In the genomic region with DNA sequence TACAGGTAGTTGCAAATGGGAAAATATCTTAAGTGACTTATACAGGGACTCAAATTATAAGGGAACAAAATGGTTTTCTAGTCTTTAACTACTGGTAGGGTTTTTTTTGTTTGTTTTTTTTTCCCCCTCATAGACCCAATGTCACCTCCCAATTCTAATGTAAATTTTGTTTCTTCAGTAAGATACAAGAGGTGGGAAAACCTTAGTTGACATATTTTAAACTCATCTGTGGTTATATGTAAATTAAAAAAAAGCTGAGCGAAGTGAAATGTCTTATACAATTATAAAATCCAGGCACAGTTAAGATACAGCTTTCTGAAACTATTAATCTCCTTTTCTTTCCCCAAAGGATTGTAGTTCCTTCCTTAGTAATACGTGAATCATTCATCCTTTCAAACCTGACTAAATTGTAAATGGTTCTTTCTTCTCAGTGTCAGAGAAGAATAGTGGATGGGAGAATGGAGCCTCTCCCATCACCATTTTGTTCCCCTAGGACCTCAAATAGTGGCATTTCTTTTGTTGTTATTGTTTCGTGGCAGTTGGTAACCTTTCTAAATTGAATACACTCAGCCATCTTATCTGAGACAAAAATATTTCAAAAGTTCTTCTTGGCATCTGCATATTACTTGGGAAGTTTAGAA, we compare ENCODE assay signal across 20 cellular contexts. TPM values are rescaled to one million over a fixed set of nuclear protein-coding genes. Genes with fewer than 3 reads are reported as not detected.
A peak's percentile ranks its signal among the peaks of the same experiment; 100 is the strongest.
DNase-seq lines count a peak whose midpoint lies in the region; ATAC-seq and TF ChIP-seq lines count a peak whose summit lies in the region.
"Had no signal": no experiment of that assay in that cellular context is flagged by ENCODE, and none has a peak within 500 bp of the region (broad histone marks: within the 10 kb centered on the region; RNA-seq: fewer than 3 reads in every experiment).

No MANE protein-coding gene starts in this region.

- H3K9ac ChIP-seq in H9 (ENCODE audit: extremely low read depth, insufficient read length, low read length): no peak overlapping the region
- H3K9ac ChIP-seq: SK-N-SH had no signal

- no peaks in the 10 kb centered on the region for H3K79me2 ChIP-seq in H9 (ENCODE audit: insufficient read depth, low read length)
- peaks cover 47% of the 10 kb centered on the region for H3K79me2 ChIP-seq in osteoblast (ENCODE audit: insufficient read depth, low read length)

- H3K36me3 Mint-ChIP-seq in H9 (ENCODE audit: insufficient read depth in 1 of 3, low read depth in 3 of 3): peaks cover 14 to 44% (median 33%) of the 10 kb centered on the region in 3 experiments

- H4K8ac ChIP-seq in H9 (replicated peaks; ENCODE audit: insufficient read length, low read depth, low read length): no peak overlapping the region

- H2BK12ac ChIP-seq in H9 (ENCODE audit: insufficient read length, low read depth, low read length): no peak overlapping the region

- no peak overlapping the region for H3K4me3 Mint-ChIP-seq in H9
- H3K4me3 Mint-ChIP-seq: CD4-positive, CD25-positive, alpha-beta regulatory T cell had no signal

- no peak for TF ChIP-seq CTCF in H9 (conservative IDR thresholded peaks at IDR 0.05)
- TF ChIP-seq CTCF in osteoblast (IDR thresholded peaks at IDR 0.05; ENCODE audit: extremely low read depth, low read depth, low read length): no peak
- no peak for TF ChIP-seq CTCF in gastrocnemius medialis (IDR thresholded peaks at IDR 0.05 in 4 of 5, conservative IDR thresholded peaks at IDR 0.05 in 1 of 5)
- TF ChIP-seq CTCF in ascending aorta (IDR thresholded peaks at IDR 0.05): no peak

- intact Hi-C loops in gastrocnemius medialis (cut with DNase I; ENCODE audit: low total_unique reads) (no loop called here), ascending aorta (cut with DNase I) (no loop called here)

- H3K23ac ChIP-seq in H9 (ENCODE audit: insufficient read length, low read depth, low read length): no peak overlapping the region

- no peak overlapping the region for H2BK20ac ChIP-seq in H9 (ENCODE audit: low read depth, low read length, poor library complexity, severe bottlenecking)

- peaks cover 2% of the 10 kb centered on the region; the same call in 1 of the 2 replicates for H3K4me1 ChIP-seq in H9 (ENCODE audit: insufficient read depth, low read length)
- H3K4me1 ChIP-seq in SJSA1 (replicated peaks): peaks cover 57% of the 10 kb centered on the region
- peaks cover 6% of the 10 kb centered on the region for H3K4me1 ChIP-seq in ectodermal cell (ENCODE audit: control insufficient read depth, insufficient read depth, low read length)
- peaks cover 39% of the 10 kb centered on the region for H3K4me1 ChIP-seq in osteoblast (ENCODE audit: insufficient read depth, low read length)
- peaks cover 7 to 9% of the 10 kb centered on the region in 2 donors for H3K4me1 ChIP-seq in gastrocnemius medialis
- peaks cover 0 to 3% of the 10 kb centered on the region in 2 donors for H3K4me1 ChIP-seq in ascending aorta

- no peak overlapping the region for H3K4me2 ChIP-seq in H9 (ENCODE audit: insufficient read depth, insufficient read length, low read length)
- H3K4me2 ChIP-seq in osteoblast (ENCODE audit: insufficient read depth, low read length): peak overlapping the region; percentile 18
- H3K4me2 ChIP-seq: PC-9, SK-N-SH had no signal

- H2AFZ ChIP-seq in H9 (ENCODE audit: low read length): no peak overlapping the region
- peak overlapping the region; percentile 16 for H2AFZ ChIP-seq in osteoblast (ENCODE audit: low read length)
- H2AFZ ChIP-seq: PC-9 had no signal

- no peak overlapping the region for H4K5ac ChIP-seq in H9 (ENCODE audit: insufficient read length, low read depth, low read length)

- H3K27me3 Mint-ChIP-seq in H9 (ENCODE audit: low read depth): no peaks in the 10 kb centered on the region
- H3K27me3 Mint-ChIP-seq: CD4-positive, CD25-positive, alpha-beta regulatory T cell had no signal

- no peaks in the 10 kb centered on the region for H3K23me2 ChIP-seq in H9 (ENCODE audit: insufficient read length, low read depth, low read length, poor library complexity, severe bottlenecking)

- H2BK15ac ChIP-seq in H9 (ENCODE audit: low read depth, low read length): no peak overlapping the region

- H3K36me3 ChIP-seq in SJSA1 (peaks cover 55% of the 10 kb centered on the region), ectodermal cell (ENCODE audit: control insufficient read depth, insufficient read depth, low read length) (peaks cover 27% of the 10 kb centered on the region), osteoblast (ENCODE audit: insufficient read depth, low read length) (peaks cover 7% of the 10 kb centered on the region), gastrocnemius medialis (peaks cover 0 to 10% of the 10 kb centered on the region in 2 donors), ascending aorta (peaks cover 0 to 13% of the 10 kb centered on the region in 2 donors)

- H3K14ac ChIP-seq in H9 (ENCODE audit: insufficient read depth, low read length): no peak overlapping the region

- no peak overlapping the region for H2AK5ac ChIP-seq in H9 (ENCODE audit: insufficient read length, low read length)

- H3K9me3 Mint-ChIP-seq in H9: peaks cover 0 to 13% of the 10 kb centered on the region in 2 experiments; a peak in 4 of 5 replicates
- H3K9me3 Mint-ChIP-seq: CD4-positive, CD25-positive, alpha-beta regulatory T cell had no signal

- H2BK5ac ChIP-seq in H9 (ENCODE audit: insufficient read length, low read length): no peak overlapping the region

- peaks cover 35 to 41% of the 10 kb centered on the region in 2 experiments for H3K4me1 Mint-ChIP-seq in H9

- in situ Hi-C loops in gastrocnemius medialis (cut with MboI; ENCODE audit: low sequenced_read_pairs in 4 of 4): no loop called here

- H2BK120ac ChIP-seq in H9 (ENCODE audit: low read depth, low read length, poor library complexity, severe bottlenecking): no peak overlapping the region

- H3K27ac ChIP-seq in H9 (ENCODE audit: insufficient read length, low read depth, low read length): no peak overlapping the region
- peak overlapping the region; percentile 94 for H3K27ac ChIP-seq in SJSA1
- H3K27ac ChIP-seq in ectodermal cell (ENCODE audit: insufficient read depth, low read depth, low read length, poor library complexity, severe bottlenecking): peak overlapping the region; percentile 52
- H3K27ac ChIP-seq in osteoblast (ENCODE audit: low read depth, low read length): peak overlapping the region; percentile 70
- H3K27ac ChIP-seq in gastrocnemius medialis: no peak overlapping the region
- no peak overlapping the region for H3K27ac ChIP-seq in ascending aorta
- H3K27ac ChIP-seq: PC-9 had no signal

- H3K27me3 ChIP-seq in H9 (ENCODE audit: insufficient read depth, low read length) (no peaks in the 10 kb centered on the region), SJSA1 (replicated peaks) (no peaks in the 10 kb centered on the region), ectodermal cell (ENCODE audit: control insufficient read depth, insufficient read depth, low read length, poor library complexity, severe bottlenecking) (no peaks in the 10 kb centered on the region), osteoblast (ENCODE audit: insufficient read depth, low read length) (no peaks in the 10 kb centered on the region), gastrocnemius medialis (no peaks in the 10 kb centered on the region), ascending aorta (no peaks in the 10 kb centered on the region)

- no peak for ATAC-seq in HG03280 (IDR thresholded peaks at IDR 0.05; ENCODE audit: unreplicated experiment)
- ATAC-seq in gastrocnemius medialis: no peak

- no CpG with 5 or more reads among the region's 3 CpGs for WGBS in H9 (ENCODE audit: extremely low coverage, insufficient read length, low lambda C conversion rate)
- 20 to 36% methylated on average over 1 to 2 of the region's 3 CpGs for WGBS in ectodermal cell, 2 experiments

- H3K79me1 ChIP-seq in H9 (ENCODE audit: insufficient read depth, low read depth, low read length, poor library complexity, severe bottlenecking): no peaks in the 10 kb centered on the region

- no peak overlapping the region for H4K91ac ChIP-seq in H9 (ENCODE audit: insufficient read length, low read depth, low read length)

- H3K4me3 ChIP-seq in SJSA1 (no peak overlapping the region), ectodermal cell (ENCODE audit: insufficient read depth, low read depth, low read length) (no peak overlapping the region), osteoblast (ENCODE audit: insufficient read depth, low read length) (no peak overlapping the region), gastrocnemius medialis (no peak overlapping the region), ascending aorta (no peak overlapping the region)
- H3K4me3 ChIP-seq: PC-9 had no signal

- H4K20me1 ChIP-seq in H9 (ENCODE audit: control insufficient read depth, insufficient read depth, insufficient read length) (no peaks in the 10 kb centered on the region), osteoblast (ENCODE audit: insufficient read depth, low read length) (no peaks in the 10 kb centered on the region)

- H3K27ac Mint-ChIP-seq in H9: peak overlapping the region in 2 of 3 experiments; percentile 70 to 96; a peak in 3 of 7 replicates

- H3K9me3 ChIP-seq in H9 (ENCODE audit: control insufficient read depth, low read depth, low read length) (no peaks in the 10 kb centered on the region), SJSA1 (replicated peaks) (no peaks in the 10 kb centered on the region), ectodermal cell (ENCODE audit: control insufficient read depth, low read length) (peaks cover 3% of the 10 kb centered on the region), osteoblast (ENCODE audit: low read depth, low read length) (no peaks in the 10 kb centered on the region), gastrocnemius medialis (no peaks in the 10 kb centered on the region), ascending aorta (no peaks in the 10 kb centered on the region)

- H3K56ac ChIP-seq in H9 (ENCODE audit: insufficient read length, low read depth, low read length): no peak overlapping the region

- no peak for TF ChIP-seq POLR2A in gastrocnemius medialis (IDR thresholded peaks at IDR 0.05)

- H3T11ph ChIP-seq in H9 (ENCODE audit: low read length): no peak overlapping the region

- H3K4ac ChIP-seq in H9 (ENCODE audit: low read depth, low read length): no peak overlapping the region

- no peak for DNase-seq in H9
- DNase-seq in SJSA1 (ENCODE audit: low read depth in 1 of 2, low spot score in 2 of 2): peak in 1 of 2 experiments; percentile 36
- no peak for DNase-seq in osteoblast (ENCODE audit: insufficient read length, low spot score, missing footprints)
- DNase-seq in gastrocnemius medialis: no peak
- no peak for DNase-seq in ascending aorta (ENCODE audit: low spot score in 2 of 2)
- DNase-seq: CD4-positive, CD25-positive, alpha-beta regulatory T cell; DMS79; HCEC 1CT; NCI-H1105; NCI-H146; NCI-H2029; NCI-H226; NCI-H510A treated with DMSO at 0.1 percent for 48 hours; NCI-H748 treated with DMSO at 0.1 percent for 48 hours; PC-9; RPMI8226; SHP77; SK-N-SH had no signal

- H3K18ac ChIP-seq in H9 (ENCODE audit: insufficient read length, low read depth, low read length): no peak overlapping the region

RNA-seq across cellular contexts. Expression of gene TSEN15, which starts 11.2 kb away (rescaled TPM):
- total RNA-seq in H9 (2021): 20.1 and 21.9 TPM in 2 replicates
- total RNA-seq in SJSA1 (2014; rRNA removed; shearing (Covaris generic)): 123 and 129 TPM in 2 replicates
- polyA plus RNA-seq in ectodermal cell (2013, experiment 1 of 4): 43.7 TPM
- polyA plus RNA-seq in ectodermal cell (2013, experiment 2 of 4): 50.8 TPM
- polyA plus RNA-seq in ectodermal cell (2013, experiment 3 of 4): 42.3 TPM
- 48.5 TPM for polyA plus RNA-seq in ectodermal cell (2013, experiment 4 of 4)
- 51.8 and 57.2 TPM in 2 replicates for total RNA-seq in osteoblast
- total RNA-seq in gastrocnemius medialis: 10 to 100 TPM; 22.8 to 69.6 (median 38.6) TPM
- 14.3 TPM for total RNA-seq in ascending aorta

RNA-seq across cellular contexts. Expression of gene COLGALT2, which starts 25.2 kb away (rescaled TPM):
- total RNA-seq in H9 (2021): 1.2 and 1.4 TPM in 2 replicates
- 6.1 and 11.8 TPM in 2 replicates for total RNA-seq in SJSA1 (2014; rRNA removed; shearing (Covaris generic))
- polyA plus RNA-seq in ectodermal cell (2013, experiment 1 of 4): 16.1 TPM
- 17.7 TPM for polyA plus RNA-seq in ectodermal cell (2013, experiment 2 of 4)
- polyA plus RNA-seq in ectodermal cell (2013, experiment 3 of 4): 14.0 TPM
- polyA plus RNA-seq in ectodermal cell (2013, experiment 4 of 4): 16.8 TPM
- total RNA-seq in osteoblast: 1.1 and 1.2 TPM in 2 replicates
- total RNA-seq in gastrocnemius medialis: 1 to 10 TPM; 2.0 to 3.6 (median 3.2) TPM
- total RNA-seq in ascending aorta: 11.7 TPM

Comparison
In these comparisons a context has a peak if more than half of its experiments do, and no peak if none do; other contexts are left out.
1. H3K27ac ChIP-seq: peak in SJSA1 (single experiment), ectodermal cell (single experiment) and osteoblast (single experiment); none in H9 (single experiment), gastrocnemius medialis (0 of 4) and ascending aorta (0 of 2).